In genomic region chr5:153352685-153353219, GRCh38 we compare ENCODE assay signal across 8 cellular contexts.
DNase-seq lines count a peak whose midpoint lies in the region; ATAC-seq lines count a peak whose summit lies in the region.

No MANE protein-coding gene starts in this region.

- no peaks in the 10 kb centered on the region for H3K9me3 ChIP-seq in BLaER1 treated with 17β-estradiol and CSF1 and Interleukin-3, amounts not matched to agents 10 nM and 100 nM (replicated peaks in 1 of 11)

- DNase-seq in NCI-H1417 treated with DMSO at 0.1 percent for 48 hours (lab: John Stamatoyannopoulos, UW) (peak; percentile 22), caudate nucleus (lab: John Stamatoyannopoulos, UW) (peak in 39 of 61 donors; percentile 1 to 65 (median 26)), D341Med (ENCODE audit: low spot score) (no peak), NCI-H345 treated with DMSO at 0.1 percent for 48 hours (lab: John Stamatoyannopoulos, UW; ENCODE audit: unreplicated experiment) (no peak), NCI-H187 treated with DMSO at 0.1 percent for 48 hours (lab: John Stamatoyannopoulos, UW) (no peak)
- DNase-seq in activated CD4-positive, CD25-positive, alpha-beta regulatory T cell (lab: John Stamatoyannopoulos, UW) = no peak

- no peak overlapping the region for H3K9ac ChIP-seq in BLaER1 treated with 17β-estradiol and CSF1 and Interleukin-3, amounts not matched to agents 10 nM and 100 nM

- no peak overlapping the region for H3K4me3 ChIP-seq in BLaER1 treated with 17β-estradiol and CSF1 and Interleukin-3, amounts not matched to agents 10 nM and 100 nM

- peaks cover 0 to 11% (median 4%) of the 10 kb centered on the region in 10 experiments; a peak in 7 of 20 replicates for H3K4me1 ChIP-seq in BLaER1 treated with 17β-estradiol and CSF1 and Interleukin-3, amounts not matched to agents 10 nM and 100 nM

- peak; percentile 48 for ATAC-seq in GM21526 (IDR thresholded peaks at IDR 0.05; ENCODE audit: low FRiP score, unreplicated experiment)

- H3K4me2 ChIP-seq in BLaER1 treated with 17β-estradiol and CSF1 and Interleukin-3, amounts not matched to agents 10 nM and 100 nM = peak overlapping the region in 7 of 11 experiments; percentile 7 to 43 (median 14); a peak in 10 of 22 replicates

- H3K27me3 ChIP-seq in BLaER1 treated with 17β-estradiol and CSF1 and Interleukin-3, amounts not matched to agents 10 nM and 100 nM = no peaks in the 10 kb centered on the region

- H3K36me3 ChIP-seq in BLaER1 treated with 17β-estradiol and CSF1 and Interleukin-3, amounts not matched to agents 10 nM and 100 nM = no peaks in the 10 kb centered on the region

- H3K27ac ChIP-seq in BLaER1 treated with 17β-estradiol and CSF1 and Interleukin-3, amounts not matched to agents 10 nM and 100 nM = no peak overlapping the region
- peak overlapping the region; percentile 4 for H3K27ac ChIP-seq in caudate nucleus (ENCODE audit: low read depth, low read length)

- H4K20me1 ChIP-seq in BLaER1 treated with 17β-estradiol and CSF1 and Interleukin-3, amounts not matched to agents 10 nM and 100 nM = no peaks in the 10 kb centered on the region

Comparison
In these comparisons a context has a peak if more than half of its experiments do, and no peak if none do; other contexts are left out.
1. DNase-seq: peak in NCI-H1417 treated with DMSO at 0.1 percent for 48 hours (single experiment) and caudate nucleus (39 of 61); none in D341Med (single experiment), activated CD4-positive, CD25-positive, alpha-beta regulatory T cell (0 of 4), NCI-H345 treated with DMSO at 0.1 percent for 48 hours (single experiment) and NCI-H187 treated with DMSO at 0.1 percent for 48 hours (single experiment).